ENCODE assay signal across 18 cellular contexts in the genomic region with DNA sequence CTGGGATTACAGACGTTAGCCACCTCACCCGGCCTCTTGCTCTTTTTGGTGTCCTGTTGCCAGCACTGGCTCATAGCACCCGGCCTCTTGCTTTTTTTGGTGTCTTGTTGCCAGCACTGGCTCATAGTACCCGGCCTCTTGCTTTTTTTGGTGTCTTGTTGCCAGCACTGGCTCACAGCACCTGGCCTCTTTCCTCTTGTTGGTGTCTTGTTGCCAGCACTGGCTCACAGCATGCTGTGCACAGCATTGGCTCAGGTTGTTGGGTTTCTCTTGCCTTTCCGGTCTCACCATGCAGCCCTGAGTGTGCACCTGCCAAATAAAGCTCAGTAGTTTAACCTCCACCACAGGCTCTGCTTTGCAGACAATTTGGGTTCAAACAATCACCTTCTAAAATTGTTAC.
DNase-seq lines count a peak whose midpoint lies in the region; ATAC-seq and TF ChIP-seq lines count a peak whose summit lies in the region.
"Had no signal": no experiment of that assay in that cellular context is flagged by ENCODE, and none has a peak within 500 bp of the region (broad histone marks: within the 10 kb centered on the region; RNA-seq: fewer than 3 reads in every experiment).

No MANE protein-coding gene starts in this region.

- no peaks in the 10 kb centered on the region for H3K9me3 Mint-ChIP-seq in WTC11
- H3K9me3 Mint-ChIP-seq: activated naive CD4-positive, alpha-beta T cell treated with anti-CD3 and anti-CD28 coated beads for 36 hours; GM23338; neural progenitor cell had no signal

- H3K36me3 Mint-ChIP-seq in WTC11: no peaks in the 10 kb centered on the region
- H3K36me3 Mint-ChIP-seq: neural progenitor cell had no signal

- H3K27me3 Mint-ChIP-seq in WTC11 (ENCODE audit: low read depth): no peaks in the 10 kb centered on the region; the same call in 1 of the 2 replicates

- peak overlapping the region; percentile 13; the same call in 1 of the 2 replicates for H3K27ac Mint-ChIP-seq in WTC11
- H3K27ac Mint-ChIP-seq: activated naive CD4-positive, alpha-beta T cell treated with anti-CD3 and anti-CD28 coated beads for 36 hours; GM23338; neural progenitor cell had no signal

- H3K4me1 Mint-ChIP-seq in WTC11: no peaks in the 10 kb centered on the region
- H3K4me1 Mint-ChIP-seq: GM23338, neural progenitor cell had no signal

- TF ChIP-seq CTCF in WTC11 (IDR thresholded peaks at IDR 0.05): no peak

- DNase-seq in COLO668 (lab: John Stamatoyannopoulos, UW; ENCODE audit: unreplicated experiment) (peak; percentile 11), NCI-H146 treated with DMSO at 0.1 percent for 48 hours (lab: John Stamatoyannopoulos, UW; ENCODE audit: unreplicated experiment) (peak; percentile 94), WTC11 (ENCODE audit: low spot score) (no peak), medulla oblongata (ENCODE audit: extremely low spot score) (peak; percentile 18), SW480 (ENCODE audit: low spot score) (no peak)
- DNase-seq: activated naive CD4-positive, alpha-beta T cell treated with anti-CD3 and anti-CD28 coated beads for 36 hours; foreskin keratinocyte; mesendoderm; NCI-H69; right lobe of liver; stimulated activated CD4-positive, alpha-beta T cell treated with anti-CD3 and anti-CD28 coated beads, Interleukin-4, amount 100 ng/mL, for 24 hours; T-helper 1 cell; trophoblast cell had no signal

- ATAC-seq in WTC11 (no peak), GM18873 (IDR thresholded peaks at IDR 0.05; ENCODE audit: low FRiP score, unreplicated experiment) (no peak), HG03135 (IDR thresholded peaks at IDR 0.05; ENCODE audit: unreplicated experiment) (no peak), HG03159 (IDR thresholded peaks at IDR 0.05; ENCODE audit: unreplicated experiment) (no peak)
- ATAC-seq: GM23338, right lobe of liver had no signal

- POLR2A ChIA-PET in WTC11 (lab: Charles Lee): no interaction called here

- CTCF ChIA-PET in WTC11 (lab: Charles Lee): no interaction called here

- no peak overlapping the region for H3K4me3 Mint-ChIP-seq in WTC11
- H3K4me3 Mint-ChIP-seq: activated naive CD4-positive, alpha-beta T cell treated with anti-CD3 and anti-CD28 coated beads for 36 hours; GM23338; neural progenitor cell had no signal

TF ChIP-seq in WTC11, 78 proteins besides CTCF, POLR2A, EP300 and RAD21:
- TF ChIP-seq ZNF671 (CRISPR knock-in tag; IDR thresholded peaks at IDR 0.05) (no peak), ZNF396 (CRISPR knock-in tag; IDR thresholded peaks at IDR 0.05; ENCODE audit: borderline replicate concordance) (no peak)
- TF ChIP-seq, protein P1, sequence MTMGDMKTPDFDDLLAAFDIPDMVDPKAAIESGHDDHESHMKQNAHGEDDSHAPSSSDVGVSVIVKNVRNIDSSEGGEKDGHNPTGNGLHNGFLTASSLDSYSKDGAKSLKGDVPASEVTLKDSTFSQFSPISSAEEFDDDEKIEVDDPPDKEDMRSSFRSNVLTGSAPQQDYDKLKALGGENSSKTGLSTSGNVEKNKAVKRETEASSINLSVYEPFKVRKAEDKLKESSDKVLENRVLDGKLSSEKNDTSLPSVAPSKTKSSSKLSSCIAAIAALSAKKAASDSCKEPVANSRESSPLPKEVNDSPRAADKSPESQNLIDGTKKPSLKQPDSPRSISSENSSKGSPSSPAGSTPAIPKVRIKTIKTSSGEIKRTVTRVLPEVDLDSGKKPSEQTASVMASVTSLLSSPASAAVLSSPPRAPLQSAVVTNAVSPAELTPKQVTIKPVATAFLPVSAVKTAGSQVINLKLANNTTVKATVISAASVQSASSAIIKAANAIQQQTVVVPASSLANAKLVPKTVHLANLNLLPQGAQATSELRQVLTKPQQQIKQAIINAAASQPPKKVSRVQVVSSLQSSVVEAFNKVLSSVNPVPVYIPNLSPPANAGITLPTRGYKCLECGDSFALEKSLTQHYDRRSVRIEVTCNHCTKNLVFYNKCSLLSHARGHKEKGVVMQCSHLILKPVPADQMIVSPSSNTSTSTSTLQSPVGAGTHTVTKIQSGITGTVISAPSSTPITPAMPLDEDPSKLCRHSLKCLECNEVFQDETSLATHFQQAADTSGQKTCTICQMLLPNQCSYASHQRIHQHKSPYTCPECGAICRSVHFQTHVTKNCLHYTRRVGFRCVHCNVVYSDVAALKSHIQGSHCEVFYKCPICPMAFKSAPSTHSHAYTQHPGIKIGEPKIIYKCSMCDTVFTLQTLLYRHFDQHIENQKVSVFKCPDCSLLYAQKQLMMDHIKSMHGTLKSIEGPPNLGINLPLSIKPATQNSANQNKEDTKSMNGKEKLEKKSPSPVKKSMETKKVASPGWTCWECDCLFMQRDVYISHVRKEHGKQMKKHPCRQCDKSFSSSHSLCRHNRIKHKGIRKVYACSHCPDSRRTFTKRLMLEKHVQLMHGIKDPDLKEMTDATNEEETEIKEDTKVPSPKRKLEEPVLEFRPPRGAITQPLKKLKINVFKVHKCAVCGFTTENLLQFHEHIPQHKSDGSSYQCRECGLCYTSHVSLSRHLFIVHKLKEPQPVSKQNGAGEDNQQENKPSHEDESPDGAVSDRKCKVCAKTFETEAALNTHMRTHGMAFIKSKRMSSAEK (CRISPR knock-in tag; IDR thresholded peaks at IDR 0.05; ENCODE audit: borderline replicate concordance): no peak

Comparison
In these comparisons a context has a peak if more than half of its experiments do, and no peak if none do; other contexts are left out.
1. DNase-seq: peak in COLO668 (single experiment), NCI-H146 treated with DMSO at 0.1 percent for 48 hours (single experiment) and medulla oblongata (single experiment); none in WTC11 (single experiment) and SW480 (single experiment).